In the genomic region with DNA sequence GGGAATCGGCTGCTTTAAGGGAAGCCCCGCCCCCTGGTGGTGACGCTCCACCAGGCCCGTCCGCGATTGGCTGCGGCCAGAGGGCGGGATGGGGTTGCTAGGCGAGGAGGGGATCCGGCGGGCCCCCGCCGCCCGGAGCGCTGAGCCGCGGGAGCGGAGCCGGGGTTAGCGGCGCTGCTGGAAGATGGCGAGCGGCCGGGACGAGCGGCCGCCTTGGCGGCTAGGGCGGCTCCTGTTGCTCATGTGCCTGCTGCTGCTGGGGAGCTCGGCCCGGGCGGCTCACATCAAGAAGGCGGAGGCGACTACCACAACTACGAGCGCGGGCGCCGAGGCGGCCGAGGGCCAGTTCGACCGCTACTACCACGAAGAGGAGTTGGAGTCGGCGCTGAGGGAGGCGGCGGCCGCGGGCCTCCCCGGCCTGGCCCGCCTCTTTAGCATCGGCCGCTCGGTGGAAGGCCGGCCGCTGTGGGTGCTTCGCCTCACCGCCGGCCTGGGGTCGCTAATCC, we compare ENCODE assay signal across 8 cellular contexts. TPM values are rescaled to one million over a fixed set of nuclear protein-coding genes. Genes with fewer than 3 reads are reported as not detected.
DNase-seq lines count a peak whose midpoint lies in the region; ATAC-seq and FAIRE-seq lines count a peak whose summit lies in the region.

Gene CPD (plus strand): TSS at position 131 of the 506 bp plus-strand sequence. CDS start 54 bp downstream, at position 185.

- peak; percentile 91 for ATAC-seq in GM18498 (IDR thresholded peaks at IDR 0.05; ENCODE audit: unreplicated experiment)
- peak; percentile 71 for ATAC-seq in HG02938 (IDR thresholded peaks at IDR 0.05; ENCODE audit: unreplicated experiment)
- peak; percentile 99 for ATAC-seq in right cardiac atrium

- intact Hi-C loops in T-helper 2 cell treated with Interferon-gamma antibody and Interleukin-4, amounts not matched to agents 100 ng/mL and 5 ng/mL, for 36 hours (cut with micrococcal nuclease) = loop anchor here (1.0 to 10.0 kb wide), 4 partner anchors 15 to 336 kb away; no protein-coding TSS in a partner anchor
- intact Hi-C loops in right cardiac atrium (cut with DNase I) = loop anchor here in 1 of 4 donors (5.0 kb wide), 1 partner anchor 37 kb away; no protein-coding TSS in a partner anchor

- no peaks in the 10 kb centered on the region for H3K27me3 ChIP-seq in right cardiac atrium (ENCODE audit: control insufficient read depth, insufficient read depth)

- WGBS in right cardiac atrium = under 1% methylated on average over 61 of the region's 61 CpGs

- H3K27ac ChIP-seq in right cardiac atrium (ENCODE audit: low read length) = peak within 1 kb of the TSS; percentile 59

- H3K9me3 ChIP-seq in right cardiac atrium (ENCODE audit: control insufficient read depth, low read length) = no peaks in the 10 kb centered on the region

- DNase-seq in NCI-H1930 (lab: John Stamatoyannopoulos, UW) = peak; percentile 86 to 92
- peak; percentile 63 to 98 (median 95) for DNase-seq in anterior cingulate cortex (lab: John Stamatoyannopoulos, UW)
- DNase-seq in right cardiac atrium = peak; percentile 97 to 99 (median 99)
- DNase-seq in pulmonary artery endothelial cell (ENCODE audit: low read depth, low spot score) = peak; percentile 70
- peak; percentile 99 for DNase-seq in urothelium cell line (ENCODE audit: low spot score)

- H3K4me3 ChIP-seq in right cardiac atrium (ENCODE audit: low read length) = peak within 1 kb of the TSS; percentile 77

- peaks cover 2% of the 10 kb centered on the region for H3K4me1 ChIP-seq in right cardiac atrium (ENCODE audit: control insufficient read depth, insufficient read depth, low read length)

- FAIRE-seq in urothelium cell line (lab: Jason Lieb, UNC) = peak; percentile 61

RNA-seq across cellular contexts. Expression of gene CPD, which starts in this region (rescaled TPM):
- 17.2 and 18.2 TPM in 2 replicates for total RNA-seq in T-helper 2 cell treated with Interferon-gamma antibody and Interleukin-4, amounts not matched to agents 100 ng/mL and 5 ng/mL, for 36 hours
- 10 to 100 TPM; 21.8 to 37.1 (median 32.4) TPM for total RNA-seq in right cardiac atrium
- 6.5 TPM for polyA plus RNA-seq in right cardiac atrium
- total RNA-seq in pulmonary artery endothelial cell = 158 and 195 TPM in 2 replicates

Comparison
In these comparisons a context has a peak if more than half of its experiments do, and no peak if none do; other contexts are left out.
1. Peak in every context shown above with its lines: DNase-seq, ATAC-seq, H3K4me3 ChIP-seq and H3K27ac ChIP-seq.